1 cellular context compared by ENCODE assay signal in the genomic region with DNA sequence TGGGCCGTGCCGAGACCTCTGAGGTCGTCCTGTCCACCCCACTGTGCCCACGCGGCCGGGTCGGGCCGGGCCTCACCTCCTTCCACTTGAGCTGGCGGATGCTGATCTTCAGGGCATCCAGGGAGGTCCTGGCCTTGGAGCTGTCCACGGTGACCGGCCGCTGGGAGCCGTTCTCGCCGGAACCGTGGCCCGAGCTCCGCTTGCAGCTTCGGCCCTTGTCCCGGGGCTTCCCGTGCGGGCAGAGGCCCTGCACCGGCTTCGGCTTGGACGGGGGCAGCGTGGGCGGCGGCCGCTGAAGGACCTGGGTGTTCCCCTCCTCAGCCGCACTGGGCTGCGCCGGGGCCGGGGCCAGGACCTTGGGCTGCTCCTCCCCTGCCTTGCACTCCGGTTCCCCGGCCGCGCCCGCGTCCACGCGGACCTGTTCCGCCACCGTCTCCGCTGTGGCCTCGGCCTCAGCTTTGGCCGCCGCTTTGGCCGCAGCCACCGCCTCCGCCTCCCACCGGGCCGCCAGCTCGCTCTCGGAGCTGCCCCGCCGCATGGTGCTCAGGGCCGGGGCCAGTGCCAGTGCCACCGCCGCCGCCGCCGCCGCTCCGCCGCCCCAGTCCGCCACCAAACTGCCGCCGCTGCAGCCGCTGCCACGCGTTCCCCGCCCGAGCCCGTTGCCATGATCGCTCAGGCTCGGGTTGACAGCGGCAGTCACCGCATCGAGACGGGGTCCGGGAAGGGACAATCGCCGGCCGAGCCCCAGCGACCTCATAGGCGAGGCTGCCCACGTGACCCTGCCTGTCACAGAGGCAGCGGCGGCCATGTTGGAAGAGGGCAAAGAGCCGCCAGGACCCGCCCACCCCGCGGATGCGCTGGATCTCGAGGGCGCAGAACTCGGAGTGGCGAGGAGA.
A peak's percentile ranks its signal among the peaks of the same experiment; 100 is the strongest.
TF ChIP-seq lines count a peak whose summit lies in the region.

A gene with protein sequence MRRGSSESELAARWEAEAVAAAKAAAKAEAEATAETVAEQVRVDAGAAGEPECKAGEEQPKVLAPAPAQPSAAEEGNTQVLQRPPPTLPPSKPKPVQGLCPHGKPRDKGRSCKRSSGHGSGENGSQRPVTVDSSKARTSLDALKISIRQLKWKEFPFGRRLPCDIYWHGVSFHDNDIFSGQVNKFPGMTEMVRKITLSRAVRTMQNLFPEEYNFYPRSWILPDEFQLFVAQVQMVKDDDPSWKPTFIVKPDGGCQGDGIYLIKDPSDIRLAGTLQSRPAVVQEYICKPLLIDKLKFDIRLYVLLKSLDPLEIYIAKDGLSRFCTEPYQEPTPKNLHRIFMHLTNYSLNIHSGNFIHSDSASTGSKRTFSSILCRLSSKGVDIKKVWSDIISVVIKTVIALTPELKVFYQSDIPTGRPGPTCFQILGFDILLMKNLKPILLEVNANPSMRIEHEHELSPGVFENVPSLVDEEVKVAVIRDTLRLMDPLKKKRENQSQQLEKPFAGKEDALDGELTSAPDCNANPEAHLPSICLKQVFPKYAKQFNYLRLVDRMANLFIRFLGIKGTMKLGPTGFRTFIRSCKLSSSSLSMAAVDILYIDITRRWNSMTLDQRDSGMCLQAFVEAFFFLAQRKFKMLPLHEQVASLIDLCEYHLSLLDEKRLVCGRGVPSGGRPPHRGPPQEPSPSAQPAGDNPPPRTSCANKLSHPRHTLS (minus strand): TSS at position 698 of the 896 bp plus-strand sequence. CDS start 160 bp downstream, at position 538.

TF ChIP-seq in K562, 482 proteins besides CTCF, POLR2A, EP300 and RAD21 (continued from another document and continues in another):
- 0 out of 2 replicates have a peak, but pooled peaks have one; percentile 36 for TF ChIP-seq MED1 (CRISPR knock-in tag; IDR thresholded peaks at IDR 0.05; ENCODE audit: borderline replicate concordance)
- no peak for TF ChIP-seq HMG20B (CRISPR knock-in tag; IDR thresholded peaks at IDR 0.05)
- peak; percentile 71 for TF ChIP-seq ZFX (CRISPR knock-in tag; IDR thresholded peaks at IDR 0.05)
- no peak for TF ChIP-seq ZNF134 (CRISPR knock-in tag; conservative IDR thresholded peaks at IDR 0.05)
- TF ChIP-seq TAF1 (IDR thresholded peaks at IDR 0.05; ENCODE audit: control insufficient read depth, extremely low read depth, insufficient read depth, low read length, severe bottlenecking): peak; percentile 44
- no peak for TF ChIP-seq THRAP3 (IDR thresholded peaks at IDR 0.05; ENCODE audit: borderline replicate concordance)
- TF ChIP-seq MECOM (CRISPR knock-in tag; IDR thresholded peaks at IDR 0.05): no peak
- TF ChIP-seq, protein P1, sequence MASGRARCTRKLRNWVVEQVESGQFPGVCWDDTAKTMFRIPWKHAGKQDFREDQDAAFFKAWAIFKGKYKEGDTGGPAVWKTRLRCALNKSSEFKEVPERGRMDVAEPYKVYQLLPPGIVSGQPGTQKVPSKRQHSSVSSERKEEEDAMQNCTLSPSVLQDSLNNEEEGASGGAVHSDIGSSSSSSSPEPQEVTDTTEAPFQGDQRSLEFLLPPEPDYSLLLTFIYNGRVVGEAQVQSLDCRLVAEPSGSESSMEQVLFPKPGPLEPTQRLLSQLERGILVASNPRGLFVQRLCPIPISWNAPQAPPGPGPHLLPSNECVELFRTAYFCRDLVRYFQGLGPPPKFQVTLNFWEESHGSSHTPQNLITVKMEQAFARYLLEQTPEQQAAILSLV (tag; IDR thresholded peaks at IDR 0.05): no peak
- TF ChIP-seq ZNF551 (CRISPR knock-in tag; IDR thresholded peaks at IDR 0.05): no peak
- TF ChIP-seq KAT8 (IDR thresholded peaks at IDR 0.05; ENCODE audit: low read depth): no peak
- TF ChIP-seq, protein P2, sequence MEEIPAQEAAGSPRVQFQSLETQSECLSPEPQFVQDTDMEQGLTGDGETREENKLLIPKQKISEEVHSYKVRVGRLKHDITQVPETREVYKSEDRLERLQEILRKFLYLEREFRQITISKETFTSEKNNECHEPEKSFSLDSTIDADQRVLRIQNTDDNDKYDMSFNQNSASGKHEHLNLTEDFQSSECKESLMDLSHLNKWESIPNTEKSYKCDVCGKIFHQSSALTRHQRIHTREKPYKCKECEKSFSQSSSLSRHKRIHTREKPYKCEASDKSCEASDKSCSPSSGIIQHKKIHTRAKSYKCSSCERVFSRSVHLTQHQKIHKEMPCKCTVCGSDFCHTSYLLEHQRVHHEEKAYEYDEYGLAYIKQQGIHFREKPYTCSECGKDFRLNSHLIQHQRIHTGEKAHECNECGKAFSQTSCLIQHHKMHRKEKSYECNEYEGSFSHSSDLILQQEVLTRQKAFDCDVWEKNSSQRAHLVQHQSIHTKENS (CRISPR knock-in tag; IDR thresholded peaks at IDR 0.05): no peak
- TF ChIP-seq MCM7 (IDR thresholded peaks at IDR 0.05): no peak
- no peak for TF ChIP-seq ZNF217 (CRISPR knock-in tag; IDR thresholded peaks at IDR 0.05)
- TF ChIP-seq, protein P3, sequence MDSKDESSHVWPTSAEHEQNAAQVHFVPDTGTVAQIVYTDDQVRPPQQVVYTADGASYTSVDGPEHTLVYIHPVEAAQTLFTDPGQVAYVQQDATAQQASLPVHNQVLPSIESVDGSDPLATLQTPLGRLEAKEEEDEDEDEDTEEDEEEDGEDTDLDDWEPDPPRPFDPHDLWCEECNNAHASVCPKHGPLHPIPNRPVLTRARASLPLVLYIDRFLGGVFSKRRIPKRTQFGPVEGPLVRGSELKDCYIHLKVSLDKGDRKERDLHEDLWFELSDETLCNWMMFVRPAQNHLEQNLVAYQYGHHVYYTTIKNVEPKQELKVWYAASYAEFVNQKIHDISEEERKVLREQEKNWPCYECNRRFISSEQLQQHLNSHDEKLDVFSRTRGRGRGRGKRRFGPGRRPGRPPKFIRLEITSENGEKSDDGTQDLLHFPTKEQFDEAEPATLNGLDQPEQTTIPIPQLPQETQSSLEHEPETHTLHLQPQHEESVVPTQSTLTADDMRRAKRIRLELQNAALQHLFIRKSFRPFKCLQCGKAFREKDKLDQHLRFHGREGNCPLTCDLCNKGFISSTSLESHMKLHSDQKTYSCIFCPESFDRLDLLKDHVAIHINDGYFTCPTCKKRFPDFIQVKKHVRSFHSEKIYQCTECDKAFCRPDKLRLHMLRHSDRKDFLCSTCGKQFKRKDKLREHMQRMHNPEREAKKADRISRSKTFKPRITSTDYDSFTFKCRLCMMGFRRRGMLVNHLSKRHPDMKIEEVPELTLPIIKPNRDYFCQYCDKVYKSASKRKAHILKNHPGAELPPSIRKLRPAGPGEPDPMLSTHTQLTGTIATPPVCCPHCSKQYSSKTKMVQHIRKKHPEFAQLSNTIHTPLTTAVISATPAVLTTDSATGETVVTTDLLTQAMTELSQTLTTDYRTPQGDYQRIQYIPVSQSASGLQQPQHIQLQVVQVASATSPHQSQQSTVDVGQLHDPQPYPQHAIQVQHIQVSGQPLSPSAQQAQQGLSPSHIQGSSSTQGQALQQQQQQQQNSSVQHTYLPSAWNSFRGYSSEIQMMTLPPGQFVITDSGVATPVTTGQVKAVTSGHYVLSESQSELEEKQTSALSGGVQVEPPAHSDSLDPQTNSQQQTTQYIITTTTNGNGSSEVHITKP (IDR thresholded peaks at IDR 0.05; ENCODE audit: partially characterized antibody): peak; percentile 37
- TF ChIP-seq TAF7 (tag; IDR thresholded peaks at IDR 0.05): no peak
- no peak for TF ChIP-seq PHB (CRISPR knock-in tag; IDR thresholded peaks at IDR 0.05)
- no peak for TF ChIP-seq MEF2D (tag; conservative IDR thresholded peaks at IDR 0.05; ENCODE audit: low read depth)
- no peak for TF ChIP-seq NR3C1 (CRISPR knock-in tag; IDR thresholded peaks at IDR 0.05)
- no peak for TF ChIP-seq SMAD1 (IDR thresholded peaks at IDR 0.05; ENCODE audit: low read depth, low read length, partially characterized antibody)
- TF ChIP-seq, protein P4, sequence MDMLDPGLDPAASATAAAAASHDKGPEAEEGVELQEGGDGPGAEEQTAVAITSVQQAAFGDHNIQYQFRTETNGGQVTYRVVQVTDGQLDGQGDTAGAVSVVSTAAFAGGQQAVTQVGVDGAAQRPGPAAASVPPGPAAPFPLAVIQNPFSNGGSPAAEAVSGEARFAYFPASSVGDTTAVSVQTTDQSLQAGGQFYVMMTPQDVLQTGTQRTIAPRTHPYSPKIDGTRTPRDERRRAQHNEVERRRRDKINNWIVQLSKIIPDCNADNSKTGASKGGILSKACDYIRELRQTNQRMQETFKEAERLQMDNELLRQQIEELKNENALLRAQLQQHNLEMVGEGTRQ (CRISPR knock-in tag; IDR thresholded peaks at IDR 0.05): peak; percentile 100
- no peak for TF ChIP-seq NCOA1 (IDR thresholded peaks at IDR 0.05; ENCODE audit: low read depth)
- TF ChIP-seq LEF1 (IDR thresholded peaks at IDR 0.05): no peak
- peak; percentile 85 for TF ChIP-seq RBFOX2 (IDR thresholded peaks at IDR 0.05; ENCODE audit: low read depth, low read length)
- TF ChIP-seq, protein P5, sequence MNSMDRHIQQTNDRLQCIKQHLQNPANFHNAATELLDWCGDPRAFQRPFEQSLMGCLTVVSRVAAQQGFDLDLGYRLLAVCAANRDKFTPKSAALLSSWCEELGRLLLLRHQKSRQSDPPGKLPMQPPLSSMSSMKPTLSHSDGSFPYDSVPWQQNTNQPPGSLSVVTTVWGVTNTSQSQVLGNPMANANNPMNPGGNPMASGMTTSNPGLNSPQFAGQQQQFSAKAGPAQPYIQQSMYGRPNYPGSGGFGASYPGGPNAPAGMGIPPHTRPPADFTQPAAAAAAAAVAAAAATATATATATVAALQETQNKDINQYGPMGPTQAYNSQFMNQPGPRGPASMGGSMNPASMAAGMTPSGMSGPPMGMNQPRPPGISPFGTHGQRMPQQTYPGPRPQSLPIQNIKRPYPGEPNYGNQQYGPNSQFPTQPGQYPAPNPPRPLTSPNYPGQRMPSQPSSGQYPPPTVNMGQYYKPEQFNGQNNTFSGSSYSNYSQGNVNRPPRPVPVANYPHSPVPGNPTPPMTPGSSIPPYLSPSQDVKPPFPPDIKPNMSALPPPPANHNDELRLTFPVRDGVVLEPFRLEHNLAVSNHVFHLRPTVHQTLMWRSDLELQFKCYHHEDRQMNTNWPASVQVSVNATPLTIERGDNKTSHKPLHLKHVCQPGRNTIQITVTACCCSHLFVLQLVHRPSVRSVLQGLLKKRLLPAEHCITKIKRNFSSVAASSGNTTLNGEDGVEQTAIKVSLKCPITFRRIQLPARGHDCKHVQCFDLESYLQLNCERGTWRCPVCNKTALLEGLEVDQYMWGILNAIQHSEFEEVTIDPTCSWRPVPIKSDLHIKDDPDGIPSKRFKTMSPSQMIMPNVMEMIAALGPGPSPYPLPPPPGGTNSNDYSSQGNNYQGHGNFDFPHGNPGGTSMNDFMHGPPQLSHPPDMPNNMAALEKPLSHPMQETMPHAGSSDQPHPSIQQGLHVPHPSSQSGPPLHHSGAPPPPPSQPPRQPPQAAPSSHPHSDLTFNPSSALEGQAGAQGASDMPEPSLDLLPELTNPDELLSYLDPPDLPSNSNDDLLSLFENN (IDR thresholded peaks at IDR 0.05; ENCODE audit: low read depth in 2 of 2, low read length in 2 of 2): no peak
- TF ChIP-seq ZNF695 (CRISPR knock-in tag; IDR thresholded peaks at IDR 0.05): no peak
- TF ChIP-seq ETV5 (CRISPR knock-in tag; IDR thresholded peaks at IDR 0.05; ENCODE audit: low read depth): peak; percentile 55; the same call in 1 of the 2 replicates
- TF ChIP-seq FOXA1 (IDR thresholded peaks at IDR 0.05; ENCODE audit: borderline replicate concordance): no peak
- TF ChIP-seq GABPB1 (CRISPR knock-in tag; IDR thresholded peaks at IDR 0.05): no peak; the same call in 1 of the 2 replicates
- TF ChIP-seq KDM1A (IDR thresholded peaks at IDR 0.05): no peak
- no peak for TF ChIP-seq ZNF354B (CRISPR knock-in tag; IDR thresholded peaks at IDR 0.05)
- TF ChIP-seq, protein P6, sequence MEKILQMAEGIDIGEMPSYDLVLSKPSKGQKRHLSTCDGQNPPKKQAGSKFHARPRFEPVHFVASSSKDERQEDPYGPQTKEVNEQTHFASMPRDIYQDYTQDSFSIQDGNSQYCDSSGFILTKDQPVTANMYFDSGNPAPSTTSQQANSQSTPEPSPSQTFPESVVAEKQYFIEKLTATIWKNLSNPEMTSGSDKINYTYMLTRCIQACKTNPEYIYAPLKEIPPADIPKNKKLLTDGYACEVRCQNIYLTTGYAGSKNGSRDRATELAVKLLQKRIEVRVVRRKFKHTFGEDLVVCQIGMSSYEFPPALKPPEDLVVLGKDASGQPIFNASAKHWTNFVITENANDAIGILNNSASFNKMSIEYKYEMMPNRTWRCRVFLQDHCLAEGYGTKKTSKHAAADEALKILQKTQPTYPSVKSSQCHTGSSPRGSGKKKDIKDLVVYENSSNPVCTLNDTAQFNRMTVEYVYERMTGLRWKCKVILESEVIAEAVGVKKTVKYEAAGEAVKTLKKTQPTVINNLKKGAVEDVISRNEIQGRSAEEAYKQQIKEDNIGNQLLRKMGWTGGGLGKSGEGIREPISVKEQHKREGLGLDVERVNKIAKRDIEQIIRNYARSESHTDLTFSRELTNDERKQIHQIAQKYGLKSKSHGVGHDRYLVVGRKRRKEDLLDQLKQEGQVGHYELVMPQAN (IDR thresholded peaks at IDR 0.05; ENCODE audit: borderline replicate concordance): peak; percentile 17; the same call in 1 of the 2 replicates
- peak in 1 of 2 experiments; percentile 72; a peak in 2 of 4 replicates for TF ChIP-seq TBL1XR1 (IDR thresholded peaks at IDR 0.05; ENCODE audit: low read length in 2 of 2)
- TF ChIP-seq TEAD1 (CRISPR knock-in tag; IDR thresholded peaks at IDR 0.05): peak in 1 of 2 experiments; percentile 66; a peak in 2 of 4 replicates
- no peak for TF ChIP-seq ELF1 (tag; IDR thresholded peaks at IDR 0.05)
- TF ChIP-seq, protein P7, sequence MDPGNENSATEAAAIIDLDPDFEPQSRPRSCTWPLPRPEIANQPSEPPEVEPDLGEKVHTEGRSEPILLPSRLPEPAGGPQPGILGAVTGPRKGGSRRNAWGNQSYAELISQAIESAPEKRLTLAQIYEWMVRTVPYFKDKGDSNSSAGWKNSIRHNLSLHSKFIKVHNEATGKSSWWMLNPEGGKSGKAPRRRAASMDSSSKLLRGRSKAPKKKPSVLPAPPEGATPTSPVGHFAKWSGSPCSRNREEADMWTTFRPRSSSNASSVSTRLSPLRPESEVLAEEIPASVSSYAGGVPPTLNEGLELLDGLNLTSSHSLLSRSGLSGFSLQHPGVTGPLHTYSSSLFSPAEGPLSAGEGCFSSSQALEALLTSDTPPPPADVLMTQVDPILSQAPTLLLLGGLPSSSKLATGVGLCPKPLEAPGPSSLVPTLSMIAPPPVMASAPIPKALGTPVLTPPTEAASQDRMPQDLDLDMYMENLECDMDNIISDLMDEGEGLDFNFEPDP (CRISPR knock-in tag; IDR thresholded peaks at IDR 0.05): no peak
- TF ChIP-seq PHF8 (IDR thresholded peaks at IDR 0.05; ENCODE audit: borderline replicate concordance, low read length): peak; percentile 56; the same call in 1 of the 2 replicates
- peak; percentile 83 to 86 for TF ChIP-seq NRF1 (conservative IDR thresholded peaks at IDR 0.05 in 1 of 2, IDR thresholded peaks at IDR 0.05 in 1 of 2)
- TF ChIP-seq ZNF717 (CRISPR knock-in tag; IDR thresholded peaks at IDR 0.05): no peak
- TF ChIP-seq HOXB6 (CRISPR knock-in tag; IDR thresholded peaks at IDR 0.05; ENCODE audit: borderline replicate concordance): no peak
- no peak for TF ChIP-seq PHF20 (IDR thresholded peaks at IDR 0.05; ENCODE audit: partially characterized antibody)
- TF ChIP-seq ZNF644 (tag; IDR thresholded peaks at IDR 0.05; ENCODE audit: low read depth): no peak
